8 cellular contexts compared by ENCODE assay signal in the genomic region with DNA sequence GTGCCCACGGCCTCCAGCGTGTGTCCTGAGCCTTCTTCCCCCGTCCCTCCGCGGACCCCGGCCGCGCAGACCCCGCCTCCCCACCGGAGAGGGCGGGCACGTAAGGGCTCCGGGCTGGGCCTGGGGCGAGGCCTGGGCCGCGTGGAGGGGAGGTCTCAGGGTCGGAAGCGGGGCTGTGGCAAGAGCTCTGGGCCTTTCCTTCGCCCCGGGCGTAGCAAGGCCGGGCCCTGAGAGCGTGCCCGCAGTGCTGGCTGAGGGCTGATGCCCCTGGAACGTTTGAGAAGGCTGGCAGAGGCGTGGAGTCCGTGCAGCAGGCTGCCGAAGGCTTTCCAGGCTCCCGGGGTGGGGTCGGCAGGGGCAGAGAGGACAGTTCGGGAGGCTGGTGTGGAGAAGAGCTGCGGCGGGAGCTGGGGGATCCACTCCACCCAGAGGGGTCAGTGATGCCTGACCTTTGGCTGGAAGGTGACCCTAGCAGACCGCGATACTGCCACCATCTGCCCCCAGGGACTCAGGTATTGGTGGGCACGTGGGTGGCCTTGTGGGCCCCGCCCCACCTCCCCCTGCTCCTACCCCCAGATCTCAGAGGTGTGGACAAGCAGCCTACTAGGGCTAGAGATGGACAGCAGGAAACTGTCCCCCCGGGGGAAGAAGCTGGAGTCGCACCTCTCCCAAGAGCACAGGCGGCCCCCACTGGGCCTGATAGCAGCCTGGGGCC. TPM values are rescaled to one million over a fixed set of nuclear protein-coding genes. Genes with fewer than 3 reads are reported as not detected.
DNase-seq lines count a peak whose midpoint lies in the region; ATAC-seq and TF ChIP-seq lines count a peak whose summit lies in the region.

No MANE protein-coding gene starts in this region.

- H3K9ac ChIP-seq in endodermal cell (ENCODE audit: extremely low read depth, low read length, poor library complexity, severe bottlenecking): peak overlapping the region; percentile 38

- peak; percentile 84 for DNase-seq in COR-L47 (lab: John Stamatoyannopoulos, UW)
- DNase-seq in T-helper 17 cell: peak in 1 of 3 donors; percentile 30
- DNase-seq in endodermal cell: no peak
- DNase-seq in naive B cell: no peak
- DNase-seq in dedifferentiated amniotic fluid mesenchymal stem cell (ENCODE audit: extremely low spot score): no peak
- no peak for DNase-seq in superior temporal gyrus (ENCODE audit: extremely low spot score)

- H3K4me1 Mint-ChIP-seq in T-helper 17 cell: no peaks in the 10 kb centered on the region
- no peaks in the 10 kb centered on the region for H3K4me1 Mint-ChIP-seq in endodermal cell
- peaks cover 18 to 23% (median 22%) of the 10 kb centered on the region in 3 donors for H3K4me1 Mint-ChIP-seq in naive B cell

- ATAC-seq in GM19397 (IDR thresholded peaks at IDR 0.05; ENCODE audit: unreplicated experiment) (peak; percentile 34), HG03571 (IDR thresholded peaks at IDR 0.05; ENCODE audit: unreplicated experiment) (peak; percentile 25), T-helper 17 cell (peak; percentile 39), naive B cell (ENCODE audit: low read depth in 2 of 2) (peak; percentile 35 to 44)

- H3K4me3 Mint-ChIP-seq in T-helper 17 cell: peak overlapping the region; percentile 86
- peak overlapping the region; percentile 59 for H3K4me3 Mint-ChIP-seq in endodermal cell
- H3K4me3 Mint-ChIP-seq in naive B cell: peak overlapping the region; percentile 83 to 94 (median 90)

- no peaks in the 10 kb centered on the region for H3K9me3 ChIP-seq in T-helper 17 cell (ENCODE audit: control insufficient read depth, low read length, poor library complexity, severe bottlenecking)
- H3K9me3 ChIP-seq in endodermal cell (ENCODE audit: control insufficient read depth, low read length): peaks cover 28% of the 10 kb centered on the region

- no peaks in the 10 kb centered on the region for H3K27me3 ChIP-seq in endodermal cell (ENCODE audit: control insufficient read depth, insufficient read depth, low read length, poor library complexity, severe bottlenecking)

- no peaks in the 10 kb centered on the region for H3K4me1 ChIP-seq in endodermal cell (ENCODE audit: control insufficient read depth, insufficient read depth, low read length)

- H3K27ac Mint-ChIP-seq in T-helper 17 cell (peak overlapping the region; percentile 41), endodermal cell (no peak overlapping the region), naive B cell (peak overlapping the region; percentile 78 to 94 (median 86))

- peaks cover 23% of the 10 kb centered on the region for H3K36me3 ChIP-seq in endodermal cell (ENCODE audit: control insufficient read depth, insufficient read depth, low read length)

- no peak for TF ChIP-seq CTCF in endodermal cell (conservative IDR thresholded peaks at IDR 0.05)

- peaks cover 53% of the 10 kb centered on the region for H3K9me3 Mint-ChIP-seq in endodermal cell
- H3K9me3 Mint-ChIP-seq in naive B cell: no peaks in the 10 kb centered on the region

- H3K27me3 Mint-ChIP-seq in T-helper 17 cell: no peaks in the 10 kb centered on the region
- H3K27me3 Mint-ChIP-seq in endodermal cell (ENCODE audit: insufficient read depth): peaks cover 30% of the 10 kb centered on the region
- no peaks in the 10 kb centered on the region for H3K27me3 Mint-ChIP-seq in naive B cell

- H3K36me3 Mint-ChIP-seq in T-helper 17 cell (ENCODE audit: low read depth) (peaks cover 4% of the 10 kb centered on the region), endodermal cell (ENCODE audit: low read depth) (peaks cover 37% of the 10 kb centered on the region), naive B cell (peaks cover 11 to 14% of the 10 kb centered on the region in 2 donors)

- no peak overlapping the region for H3K27ac ChIP-seq in endodermal cell (ENCODE audit: low read depth, low read length)

- peak overlapping the region; percentile 80 for H3K4me3 ChIP-seq in endodermal cell (ENCODE audit: low read length)

- 48 to 65% methylated on average over 13 to 40 of the region's 40 CpGs for WGBS in endodermal cell (ENCODE audit: insufficient coverage in 1 of 2, insufficient read length in 1 of 2), 2 experiments

RNA-seq across cellular contexts. Expression of a gene that starts 0.5 kb away (rescaled TPM):
- total RNA-seq in T-helper 17 cell: 1 to 10 TPM in 1 of 2 donors, under 1 TPM in 1; 0.60 to 1.7 TPM
- 1 to 10 TPM; 1.9 to 3.5 TPM for total RNA-seq in endodermal cell
- 0.57 TPM for polyA plus RNA-seq in endodermal cell (2013, experiment 1 of 2)
- polyA plus RNA-seq in endodermal cell (2013, experiment 2 of 2): 1.2 TPM
- under 1 TPM in 3 of 6 donors, not detected in 3; 0.21 to 0.77 (median 0.65) TPM for polyA plus RNA-seq in naive B cell (ENCODE audit: low read depth in 6 of 6)

RNA-seq across cellular contexts. Expression of a gene that starts 20.7 kb away (rescaled TPM):
- 10 to 100 TPM; 99.0 to 99.7 TPM for total RNA-seq in T-helper 17 cell
- total RNA-seq in endodermal cell: 100 to 1,000 TPM; 245 to 246 TPM
- polyA plus RNA-seq in endodermal cell (2013, experiment 1 of 2): 182 TPM
- polyA plus RNA-seq in endodermal cell (2013, experiment 2 of 2): 153 TPM
- 1 to 10 TPM; 3.3 to 6.3 (median 4.7) TPM for polyA plus RNA-seq in naive B cell (ENCODE audit: low read depth in 6 of 6)
